4 cellular contexts compared by ENCODE assay signal in the genomic region with DNA sequence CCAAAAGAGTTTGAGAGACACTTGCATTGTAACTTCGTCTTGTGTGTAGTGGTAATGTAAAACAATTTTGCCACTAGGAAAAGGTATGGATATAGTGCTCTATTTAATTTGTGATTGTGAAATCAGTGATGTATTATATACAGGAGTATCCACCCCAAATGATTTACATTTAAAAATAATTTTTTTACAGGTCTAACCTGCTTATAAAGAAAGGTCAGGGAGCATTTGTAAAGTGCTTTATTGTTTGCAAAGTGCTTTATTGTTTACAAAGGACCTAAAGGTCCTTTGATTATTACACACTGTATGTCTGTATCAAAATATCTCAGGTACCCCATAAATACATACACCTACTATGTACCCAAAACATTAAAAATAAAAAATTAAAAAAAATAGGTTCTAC.
"Had no signal": no experiment of that assay in that cellular context is flagged by ENCODE, and none has a peak within 500 bp of the region (broad histone marks: within the 10 kb centered on the region; RNA-seq: fewer than 3 reads in every experiment).

No MANE protein-coding gene starts in this region.

- H2AFZ ChIP-seq: GM23338 had no signal

- H3K4me2 ChIP-seq: GM23338 had no signal

- ATAC-seq: GM23338 had no signal

- H3K4me3 ChIP-seq: GM23338 had no signal

- DNase-seq: H9, HCEC 1CT, KBM-7 had no signal
